In the genomic region with DNA sequence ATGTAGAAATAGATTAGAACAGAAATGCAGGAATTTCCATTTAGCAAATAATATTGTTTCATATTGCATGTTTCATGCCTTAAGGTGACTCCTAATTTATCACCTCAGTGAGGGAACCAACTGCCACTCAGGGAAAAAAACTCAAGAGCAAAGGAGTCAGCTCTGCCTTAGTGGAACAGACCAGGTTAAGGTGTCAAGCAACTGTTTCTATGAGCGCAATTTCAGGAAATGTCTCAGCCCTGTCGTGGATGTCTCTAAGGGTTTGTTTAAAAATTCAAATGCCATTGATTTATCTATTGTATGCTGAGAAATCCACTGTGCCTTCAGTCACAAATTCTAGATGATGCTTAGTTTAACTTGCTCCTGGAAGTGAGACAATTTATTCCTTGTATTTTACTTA, we compare ENCODE assay signal across 28 cellular contexts.
"Had no signal": no experiment of that assay in that cellular context is flagged by ENCODE, and none has a peak within 500 bp of the region (broad histone marks: within the 10 kb centered on the region; RNA-seq: fewer than 3 reads in every experiment).

No MANE protein-coding gene starts in this region.

- H3K36me3 ChIP-seq: stomach, suprapubic skin, thoracic aorta, thyroid gland, tibial artery, tibial nerve, transverse colon, upper lobe of left lung, upper lobe of right lung, uterus, vagina had no signal

- H3K4me3 ChIP-seq: stomach, suprapubic skin, testis, thoracic aorta, thyroid gland, tibial artery, tibial nerve, transverse colon, upper lobe of left lung, upper lobe of right lung, uterus, vagina had no signal

- H3K9me3 Mint-ChIP-seq: stimulated activated effector memory CD8-positive, alpha-beta T cell treated with anti-CD3 and anti-CD28 coated beads, Interleukin-12 subunit alpha, Interleukin-12 subunit beta, amount 100 ng/mL, for 72 hours; stimulated activated memory B cell treated with anti-CD40 and anti-IgM and Interleukin-4, amounts not matched to agents 10 μg/mL and 1 μg/mL and 100 μg/mL, for 72 hours; stimulated activated naive B cell treated with anti-CD40 and anti-IgM and Interleukin-4, amounts not matched to agents 10 μg/mL and 1 μg/mL and 100 μg/mL, for 72 hours; stimulated activated naive CD8-positive, alpha-beta T cell treated with anti-CD3 and anti-CD28 coated beads, Interleukin-15, amount 100 ng/mL, for 72 hours; stimulated activated naive CD8-positive, alpha-beta T cell treated with anti-CD3 and anti-CD28 coated beads, Interleukin-15, Interleukin-2, amounts not matched to agents 100 ng/mL and 50 ng/mL, for 24 hours; type B pancreatic cell had no signal

- H3K4me3 Mint-ChIP-seq: stimulated activated effector memory CD8-positive, alpha-beta T cell treated with anti-CD3 and anti-CD28 coated beads, Interleukin-12 subunit alpha, Interleukin-12 subunit beta, amount 100 ng/mL, for 72 hours; stimulated activated memory B cell treated with anti-CD40 and anti-IgM and Interleukin-4, amounts not matched to agents 10 μg/mL and 1 μg/mL and 100 μg/mL, for 72 hours; stimulated activated naive B cell treated with anti-CD40 and anti-IgM and Interleukin-4, amounts not matched to agents 10 μg/mL and 1 μg/mL and 100 μg/mL, for 72 hours; stimulated activated naive CD8-positive, alpha-beta T cell treated with anti-CD3 and anti-CD28 coated beads, Interleukin-15, amount 100 ng/mL, for 72 hours; stimulated activated naive CD8-positive, alpha-beta T cell treated with anti-CD3 and anti-CD28 coated beads, Interleukin-15, Interleukin-2, amounts not matched to agents 100 ng/mL and 50 ng/mL, for 24 hours; type B pancreatic cell had no signal

- H3K27ac ChIP-seq: stomach, suprapubic skin, testis, thoracic aorta, thyroid gland, tibial artery, tibial nerve, transverse colon, upper lobe of left lung, upper lobe of right lung, uterus, vagina had no signal

- H3K27ac Mint-ChIP-seq: stimulated activated effector memory CD8-positive, alpha-beta T cell treated with anti-CD3 and anti-CD28 coated beads, Interleukin-12 subunit alpha, Interleukin-12 subunit beta, amount 100 ng/mL, for 72 hours; stimulated activated memory B cell treated with anti-CD40 and anti-IgM and Interleukin-4, amounts not matched to agents 10 μg/mL and 1 μg/mL and 100 μg/mL, for 72 hours; stimulated activated naive B cell treated with anti-CD40 and anti-IgM and Interleukin-4, amounts not matched to agents 10 μg/mL and 1 μg/mL and 100 μg/mL, for 72 hours; stimulated activated naive CD8-positive, alpha-beta T cell treated with anti-CD3 and anti-CD28 coated beads, Interleukin-15, amount 100 ng/mL, for 72 hours; stimulated activated naive CD8-positive, alpha-beta T cell treated with anti-CD3 and anti-CD28 coated beads, Interleukin-15, Interleukin-2, amounts not matched to agents 100 ng/mL and 50 ng/mL, for 24 hours; type B pancreatic cell had no signal

- H3K27me3 Mint-ChIP-seq: type B pancreatic cell had no signal

- H3K27me3 ChIP-seq: stomach, suprapubic skin, testis, thyroid gland, tibial artery, tibial nerve, transverse colon, upper lobe of left lung, upper lobe of right lung, uterus, vagina had no signal

- H3K4me1 Mint-ChIP-seq: stimulated activated effector memory CD8-positive, alpha-beta T cell treated with anti-CD3 and anti-CD28 coated beads, Interleukin-12 subunit alpha, Interleukin-12 subunit beta, amount 100 ng/mL, for 72 hours; stimulated activated memory B cell treated with anti-CD40 and anti-IgM and Interleukin-4, amounts not matched to agents 10 μg/mL and 1 μg/mL and 100 μg/mL, for 72 hours; stimulated activated naive CD8-positive, alpha-beta T cell treated with anti-CD3 and anti-CD28 coated beads, Interleukin-15, amount 100 ng/mL, for 72 hours had no signal

- H3K36me3 Mint-ChIP-seq: stimulated activated effector memory CD8-positive, alpha-beta T cell treated with anti-CD3 and anti-CD28 coated beads, Interleukin-12 subunit alpha, Interleukin-12 subunit beta, amount 100 ng/mL, for 72 hours; stimulated activated memory B cell treated with anti-CD40 and anti-IgM and Interleukin-4, amounts not matched to agents 10 μg/mL and 1 μg/mL and 100 μg/mL, for 72 hours; stimulated activated naive B cell treated with anti-CD40 and anti-IgM and Interleukin-4, amounts not matched to agents 10 μg/mL and 1 μg/mL and 100 μg/mL, for 72 hours; type B pancreatic cell had no signal

- DNase-seq: stimulated activated CD4-positive, alpha-beta T cell treated with anti-CD3 and anti-CD28 coated beads, Interleukin-2, amount 100 ng/mL, for 48 hours; stimulated activated CD4-positive, alpha-beta T cell treated with anti-CD3 and anti-CD28 coated beads, Interleukin-4, amount 100 ng/mL, for 1 hour; stimulated activated CD4-positive, alpha-beta T cell treated with anti-CD3 and anti-CD28 coated beads, Interleukin-4, amount 100 ng/mL, for 24 hours; stimulated activated CD4-positive, alpha-beta T cell treated with anti-CD3 and anti-CD28 coated beads, Interleukin-4, amount 100 ng/mL, for 4 hours; stimulated activated CD8-positive, alpha-beta memory T cell treated with anti-CD3 and anti-CD28 coated beads, Interleukin-4, amount 100 ng/mL, for 48 hours; stimulated activated naive B cell treated with anti-CD40 and anti-IgM and Interleukin-4, amounts not matched to agents 10 μg/mL and 1 μg/mL and 100 μg/mL, for 72 hours; stimulated activated naive CD4-positive, alpha-beta T cell; stimulated activated naive CD4-positive, alpha-beta T cell treated with Interleukin-2 at 50 U/mL for 16 hours; stimulated activated naive CD8-positive, alpha-beta T cell treated with anti-CD3 and anti-CD28 coated beads, Interleukin-15, amount 100 ng/mL, for 72 hours; stimulated activated naive CD8-positive, alpha-beta T cell treated with anti-CD3 and anti-CD28 coated beads, Interleukin-15, Interleukin-2, amounts not matched to agents 100 U/mL and 50 U/mL, for 24 hours; stomach; substantia nigra; testis; thyroid gland; tibial artery; transverse colon; trophoblast cell; upper lobe of left lung; upper lobe of right lung; uterus had no signal

- H3K9me3 ChIP-seq: stomach, suprapubic skin, testis, thoracic aorta, thyroid gland, tibial artery, transverse colon, upper lobe of left lung, upper lobe of right lung, uterus, vagina had no signal

- ATAC-seq: stimulated activated effector memory CD8-positive, alpha-beta T cell treated with anti-CD3 and anti-CD28 coated beads, Interleukin-12 subunit alpha, Interleukin-12 subunit beta, amount 100 ng/mL, for 72 hours; stimulated activated memory B cell treated with anti-CD40 and anti-IgM and Interleukin-4, amounts not matched to agents 10 μg/mL and 1 μg/mL and 100 μg/mL, for 72 hours; stimulated activated naive B cell treated with anti-CD40 and anti-IgM and Interleukin-4, amounts not matched to agents 10 μg/mL and 1 μg/mL and 100 μg/mL, for 72 hours; stimulated activated naive CD8-positive, alpha-beta T cell treated with anti-CD3 and anti-CD28 coated beads, Interleukin-15, amount 100 ng/mL, for 72 hours; stimulated activated naive CD8-positive, alpha-beta T cell treated with anti-CD3 and anti-CD28 coated beads, Interleukin-15, Interleukin-2, amounts not matched to agents 100 U/mL and 50 U/mL, for 24 hours; upper lobe of right lung had no signal

- H3K4me1 ChIP-seq: stomach, suprapubic skin, testis, thyroid gland, tibial artery, tibial nerve, transverse colon, upper lobe of left lung, upper lobe of right lung, uterus, vagina had no signal
